Comparison of ENCODE assay signal across 8 cellular contexts in genomic region chr17:46770818-46771600, GRCh38. TPM values are rescaled to one million over a fixed set of nuclear protein-coding genes. Genes with fewer than 3 reads are reported as not detected.
DNase-seq lines count a peak whose midpoint lies in the region; ATAC-seq and TF ChIP-seq lines count a peak whose summit lies in the region.

No MANE protein-coding gene starts in this region.

- DNase-seq in AG04449 (ENCODE audit: low read depth, low spot score): no peak
- no peak for DNase-seq in GM12865 (ENCODE audit: low read depth)
- DNase-seq in NCI-H524 treated with DMSO at 0.1 percent for 48 hours (lab: John Stamatoyannopoulos, UW): peak; percentile 16
- no peak for DNase-seq in astrocyte of the cerebellum (ENCODE audit: low read depth)
- peak; percentile 13 to 28 (median 14) for DNase-seq in immature natural killer cell
- peak; percentile 33 for DNase-seq in stimulated activated CD4-positive, alpha-beta T cell treated with anti-CD3 and anti-CD28 coated beads, Interleukin-4, amount 100 ng/mL, for 1 hour
- no peak for DNase-seq in pons (ENCODE audit: low spot score)

- no peaks in the 10 kb centered on the region for H3K9me3 Mint-ChIP-seq in immature natural killer cell

- TF ChIP-seq CTCF in AG04449 (IDR thresholded peaks at IDR 0.05; ENCODE audit: insufficient read depth, low read length, missing control alignments) (no peak), GM12865 (IDR thresholded peaks at IDR 0.05; ENCODE audit: insufficient read depth, low read depth, low read length, missing control alignments) (no peak), astrocyte of the cerebellum (IDR thresholded peaks at IDR 0.05; ENCODE audit: low read depth, low read length, missing control alignments) (no peak)

- peaks cover 6 to 12% (median 11%) of the 10 kb centered on the region in 3 donors for H3K27me3 Mint-ChIP-seq in immature natural killer cell (ENCODE audit: low read depth in 3 of 3)

- H3K4me1 Mint-ChIP-seq in immature natural killer cell: peaks cover 26 to 29% of the 10 kb centered on the region in 2 donors

- POLR2A ChIA-PET in AG04449 (lab: Yijun Ruan, JAX): no interaction called here

- H3K4me3 Mint-ChIP-seq in immature natural killer cell: peak overlapping the region; percentile 62 to 75 (median 67)

- H3K4me3 ChIP-seq in AG04449 (ENCODE audit: low read depth, low read length) (peak overlapping the region; percentile 49), GM12865 (ENCODE audit: low read depth, low read length) (peak overlapping the region; percentile 36), astrocyte of the cerebellum (ENCODE audit: low read depth, low read length) (peak overlapping the region; percentile 37)

- H3K36me3 Mint-ChIP-seq in immature natural killer cell: no peaks in the 10 kb centered on the region

- CTCF ChIA-PET in AG04449 (lab: Yijun Ruan, JAX): interaction anchor here (0.9 to 1.4 kb wide), 3 partner anchors 10 to 62 kb away, joined by 3 to 4 read pairs (median 3); no protein-coding TSS in a partner anchor

- H3K27ac Mint-ChIP-seq in immature natural killer cell: no peak overlapping the region

- in situ Hi-C loops in astrocyte of the cerebellum (cut with HindIII; ENCODE audit: low sequenced_read_pairs): no loop called here

- ATAC-seq in HG02981 (IDR thresholded peaks at IDR 0.05; ENCODE audit: unreplicated experiment): no peak

RNA-seq across cellular contexts. Expression of gene WNT3, which starts 47.5 kb away (rescaled TPM):
- under 1 TPM in 2 of 3 donors, not detected in 1; 0.12 to 0.17 TPM for polyA plus RNA-seq in immature natural killer cell

Comparison
In these comparisons a context has a peak if more than half of its experiments do, and no peak if none do; other contexts are left out.
1. DNase-seq: peak in NCI-H524 treated with DMSO at 0.1 percent for 48 hours (single experiment), immature natural killer cell (3 of 3) and stimulated activated CD4-positive, alpha-beta T cell treated with anti-CD3 and anti-CD28 coated beads, Interleukin-4, amount 100 ng/mL, for 1 hour (single experiment); none in AG04449 (single experiment), GM12865 (single experiment), astrocyte of the cerebellum (single experiment) and pons (single experiment).
2. Peak in every context shown above with its lines, with median percentiles within 50 percentile points of each other: H3K4me3 ChIP-seq.